ENCODE assay signal across 20 cellular contexts in the genomic region with DNA sequence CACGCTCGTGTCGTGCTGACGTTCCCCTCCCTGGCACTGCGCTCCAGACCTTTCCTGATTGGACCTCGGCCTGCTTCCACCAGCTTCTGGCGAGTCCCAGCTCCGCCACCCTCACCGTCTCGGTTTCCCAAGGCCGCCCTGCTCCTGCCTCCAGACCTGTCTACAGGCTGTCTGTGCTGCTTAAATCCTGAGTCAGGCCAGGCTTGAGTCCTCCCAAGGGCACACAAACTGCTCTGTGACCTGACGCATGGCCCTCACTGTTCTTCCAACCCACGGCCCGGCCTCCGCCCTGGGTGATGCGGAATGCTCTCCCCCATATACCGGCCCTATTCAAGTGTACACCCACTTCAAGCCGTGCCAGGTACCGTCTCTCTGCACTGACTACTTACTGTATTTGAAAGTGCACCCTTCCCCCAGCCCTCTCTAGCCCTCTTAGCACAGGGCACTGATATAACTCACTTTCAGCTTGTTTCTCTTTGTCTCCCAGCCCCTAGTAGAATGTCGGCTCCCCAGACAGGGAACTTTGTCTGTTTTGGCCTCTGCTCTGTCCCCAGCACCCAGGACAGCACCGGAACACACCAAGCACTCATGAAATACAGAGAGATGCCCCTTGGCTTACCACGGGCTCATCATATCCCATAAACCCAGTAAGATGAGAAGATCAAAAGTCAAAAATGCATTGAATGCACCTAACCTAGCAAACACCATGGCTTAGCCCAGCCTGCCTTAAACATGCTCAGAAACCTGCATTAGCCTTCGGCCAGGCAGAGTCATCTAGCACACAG.
A peak's percentile ranks its signal among the peaks of the same experiment; 100 is the strongest.
DNase-seq lines count a peak whose midpoint lies in the region; ATAC-seq and TF ChIP-seq lines count a peak whose summit lies in the region.
"Had no signal": no experiment of that assay in that cellular context is flagged by ENCODE, and none has a peak within 500 bp of the region (broad histone marks: within the 10 kb centered on the region; RNA-seq: fewer than 3 reads in every experiment).

No MANE protein-coding gene starts in this region.

- no peak overlapping the region for H3K4me2 ChIP-seq in mesendoderm (ENCODE audit: low read length)
- H3K4me2 ChIP-seq: KMS-11 had no signal

- H3K9ac ChIP-seq in mesendoderm (ENCODE audit: low read length) = no peak overlapping the region
- H3K9ac ChIP-seq: KMS-11 had no signal

- WGBS in mesendoderm (ENCODE audit: extremely low coverage, insufficient coverage, low lambda C conversion rate) = no CpG with 5 or more reads among the region's 23 CpGs

- H3K4me3 Mint-ChIP-seq in progenitor cell of endocrine pancreas (ENCODE audit: low read depth) = no peak overlapping the region
- H3K4me3 Mint-ChIP-seq in activated CD4-positive, alpha-beta T cell treated with anti-CD3 and anti-CD28 coated beads, Interleukin-2, amount 10 ng/mL, durations not matched to agents 7 days and 5 days = no peak overlapping the region
- no peak overlapping the region for H3K4me3 Mint-ChIP-seq in chondrocyte (ENCODE audit: unreplicated experiment)

- H3K27ac ChIP-seq in mesendoderm (ENCODE audit: low read depth, low read length) = no peak overlapping the region
- H3K27ac ChIP-seq: C4-2B, KMS-11, SJCRH30 had no signal

- H3K4me3 ChIP-seq in mesendoderm (ENCODE audit: low read length) = no peak overlapping the region
- H3K4me3 ChIP-seq: SJCRH30 had no signal

- no peaks in the 10 kb centered on the region for H3K4me1 ChIP-seq in mesendoderm (ENCODE audit: control insufficient read depth, low read depth, low read length)
- H3K4me1 ChIP-seq: SJCRH30 had no signal

- no peaks in the 10 kb centered on the region for H3K79me2 ChIP-seq in mesendoderm (ENCODE audit: control insufficient read depth, insufficient read depth, low read length)

- 0 out of 3 replicates have a peak, but pooled peaks have one; percentile 16 for ATAC-seq in SK-N-SH treated with all-trans-retinoic acid at 6 μM for 48 hours
- ATAC-seq: HepG2 had no signal

- H3K27ac Mint-ChIP-seq in progenitor cell of endocrine pancreas (peak overlapping the region; percentile 30), chondrocyte (ENCODE audit: unreplicated experiment) (no peak overlapping the region)
- H3K27ac Mint-ChIP-seq in activated CD4-positive, alpha-beta T cell treated with anti-CD3 and anti-CD28 coated beads, Interleukin-2, amount 10 ng/mL, durations not matched to agents 7 days and 5 days = no peak overlapping the region

- no peak overlapping the region for H2BK5ac ChIP-seq in mesendoderm (ENCODE audit: low read length)

- no peak overlapping the region for H3K4ac ChIP-seq in mesendoderm (ENCODE audit: low read depth, low read length)

- CTCF ChIA-PET in activated CD4-positive, alpha-beta T cell treated with anti-CD3 and anti-CD28 coated beads, Interleukin-2, amount 10 ng/mL, durations not matched to agents 7 days and 5 days (lab: Charles Lee) = interaction anchor here (0.6 to 1.5 kb wide), 3 partner anchors 12 to 15 kb away, joined by 3 read pairs; no protein-coding TSS in a partner anchor

- TF ChIP-seq EP300 in Ishikawa (IDR thresholded peaks at IDR 0.05; ENCODE audit: borderline replicate concordance) = no peak

- TF ChIP-seq RAD21 in Ishikawa (IDR thresholded peaks at IDR 0.05; ENCODE audit: low read depth) = no peak

- H3K27me3 Mint-ChIP-seq in progenitor cell of endocrine pancreas = peaks cover 9% of the 10 kb centered on the region
- H3K27me3 Mint-ChIP-seq in activated CD4-positive, alpha-beta T cell treated with anti-CD3 and anti-CD28 coated beads, Interleukin-2, amount 10 ng/mL, durations not matched to agents 7 days and 5 days = no peaks in the 10 kb centered on the region
- H3K27me3 Mint-ChIP-seq in chondrocyte (ENCODE audit: low read depth) = peaks cover 51% of the 10 kb centered on the region

- no peak overlapping the region for H2BK15ac ChIP-seq in mesendoderm (replicated peaks; ENCODE audit: low read depth)

- H3K56ac ChIP-seq in mesendoderm (ENCODE audit: low read length) = no peak overlapping the region

- H3K4me1 Mint-ChIP-seq in progenitor cell of endocrine pancreas (ENCODE audit: low read depth) = peaks cover 5% of the 10 kb centered on the region
- no peaks in the 10 kb centered on the region for H3K4me1 Mint-ChIP-seq in activated CD4-positive, alpha-beta T cell treated with anti-CD3 and anti-CD28 coated beads, Interleukin-2, amount 10 ng/mL, durations not matched to agents 7 days and 5 days
- H3K4me1 Mint-ChIP-seq in chondrocyte (ENCODE audit: low read depth) = no peaks in the 10 kb centered on the region

- H2BK120ac ChIP-seq in mesendoderm (ENCODE audit: low read depth, low read length) = no peak overlapping the region

- H3K18ac ChIP-seq in mesendoderm (ENCODE audit: low read length) = no peak overlapping the region

- H4K5ac ChIP-seq in mesendoderm (ENCODE audit: low read length) = no peak overlapping the region

- POLR2A ChIA-PET in activated CD4-positive, alpha-beta T cell treated with anti-CD3 and anti-CD28 coated beads, Interleukin-2, amount 10 ng/mL, durations not matched to agents 7 days and 5 days (lab: Charles Lee) = no interaction called here

- DNase-seq in mesendoderm (no peak), progenitor cell of endocrine pancreas (ENCODE audit: low spot score, unreplicated experiment) (no peak), DMS 273 treated with DMSO at 0.1 percent for 48 hours (lab: John Stamatoyannopoulos, UW) (no peak), chondrocyte (ENCODE audit: low spot score) (no peak)
- no peak for DNase-seq in activated CD4-positive, alpha-beta T cell treated with anti-CD3 and anti-CD28 coated beads, Interleukin-2, amount 10 ng/mL, durations not matched to agents 7 days and 5 days
- DNase-seq: ACHN, DMS79 treated with DMSO at 0.1 percent for 48 hours, MV-4-11, NCI-H1417, NCI-H187, NCI-H2107, NCI-H510A treated with DMSO at 0.1 percent for 48 hours, NCI-H82, RPMI8226, SJCRH30 had no signal

- no peak overlapping the region for H2AK5ac ChIP-seq in mesendoderm (ENCODE audit: low read length)

- no peak overlapping the region for H4K8ac ChIP-seq in mesendoderm (ENCODE audit: low read depth, low read length)

- no peaks in the 10 kb centered on the region for H3K9me3 Mint-ChIP-seq in progenitor cell of endocrine pancreas (ENCODE audit: low read depth)
- H3K9me3 Mint-ChIP-seq in activated CD4-positive, alpha-beta T cell treated with anti-CD3 and anti-CD28 coated beads, Interleukin-2, amount 10 ng/mL, durations not matched to agents 7 days and 5 days = no peaks in the 10 kb centered on the region
- no peaks in the 10 kb centered on the region for H3K9me3 Mint-ChIP-seq in chondrocyte (ENCODE audit: low read depth)

- H3K36me3 Mint-ChIP-seq in progenitor cell of endocrine pancreas (ENCODE audit: insufficient read depth) = no peaks in the 10 kb centered on the region
- no peaks in the 10 kb centered on the region for H3K36me3 Mint-ChIP-seq in activated CD4-positive, alpha-beta T cell treated with anti-CD3 and anti-CD28 coated beads, Interleukin-2, amount 10 ng/mL, durations not matched to agents 7 days and 5 days (ENCODE audit: low read depth)
- H3K36me3 Mint-ChIP-seq in chondrocyte (ENCODE audit: low read depth) = no peaks in the 10 kb centered on the region

- TF ChIP-seq CTCF in progenitor cell of endocrine pancreas (IDR thresholded peaks at IDR 0.05; ENCODE audit: unreplicated experiment) (no peak), chondrocyte (IDR thresholded peaks at IDR 0.05) (no peak)

- peak overlapping the region; percentile 66 for H3K23ac ChIP-seq in mesendoderm (ENCODE audit: low read length)

- H3K27me3 ChIP-seq in mesendoderm (ENCODE audit: insufficient read depth, low read length, poor library complexity) = no peaks in the 10 kb centered on the region

- no peaks in the 10 kb centered on the region for H3K79me1 ChIP-seq in mesendoderm (ENCODE audit: low read length)

- H3K36me3 ChIP-seq in mesendoderm (ENCODE audit: control insufficient read depth, insufficient read depth, low read length) = no peaks in the 10 kb centered on the region
- H3K36me3 ChIP-seq: SJCRH30 had no signal

TF ChIP-seq in SK-N-SH treated with all-trans-retinoic acid at 6 μM for 48 hours, 23 proteins besides CTCF, POLR2A, EP300 and RAD21:
- peak; percentile 84 for TF ChIP-seq ZNF70 (CRISPR knock-in tag; IDR thresholded peaks at IDR 0.05)
- TF ChIP-seq BACH2 (CRISPR knock-in tag; IDR thresholded peaks at IDR 0.05; ENCODE audit: borderline replicate concordance) = no peak
